14 cellular contexts compared by ENCODE assay signal in the genomic region with DNA sequence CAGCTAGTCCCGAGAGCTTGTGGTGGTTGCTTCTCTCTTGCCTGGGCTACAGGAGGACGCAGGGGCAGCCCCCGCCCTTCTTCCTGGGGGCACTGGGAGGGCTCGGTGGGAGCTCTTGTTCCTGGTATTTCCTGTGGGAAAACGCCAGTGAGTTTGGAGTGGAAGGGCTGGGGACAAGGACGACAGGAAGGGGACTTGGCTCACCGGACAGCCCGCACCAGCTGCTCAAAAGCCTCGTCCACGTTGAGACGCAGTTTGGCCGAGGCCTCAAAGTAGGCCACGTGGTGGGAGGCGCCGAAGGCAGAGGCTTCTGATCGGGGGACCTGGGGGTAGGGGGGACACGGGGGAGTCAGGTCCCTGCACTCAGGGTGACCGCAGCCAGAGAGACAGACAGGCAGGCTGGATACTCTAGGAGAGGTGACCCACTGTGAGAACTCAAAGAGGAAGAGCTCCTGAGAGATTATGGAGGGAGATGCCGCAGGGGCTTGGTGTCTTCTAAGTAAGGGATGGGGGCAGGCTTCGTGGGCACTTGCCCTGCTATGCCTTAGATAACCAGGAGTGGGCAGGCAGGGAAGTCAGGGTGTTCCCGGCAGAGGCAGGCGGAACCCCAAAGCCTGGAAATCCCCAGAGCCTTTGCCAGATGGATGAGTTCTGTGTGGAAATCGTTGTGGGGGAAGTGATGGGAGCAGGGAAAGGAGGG. TPM values are rescaled to one million over a fixed set of nuclear protein-coding genes. Genes with fewer than 3 reads are reported as not detected.
A peak's percentile ranks its signal among the peaks of the same experiment; 100 is the strongest.
DNase-seq lines count a peak whose midpoint lies in the region; TF ChIP-seq lines count a peak whose summit lies in the region.
"Had no signal": no experiment of that assay in that cellular context is flagged by ENCODE, and none has a peak within 500 bp of the region (broad histone marks: within the 10 kb centered on the region; RNA-seq: fewer than 3 reads in every experiment).

No MANE protein-coding gene starts in this region.

- H3K4me1 ChIP-seq in BLaER1 treated with 17β-estradiol and CSF1 and Interleukin-3, amounts not matched to agents 10 nM and 100 nM: peaks cover 29 to 53% (median 51%) of the 10 kb centered on the region in 10 experiments
- H3K4me1 ChIP-seq in osteoblast (ENCODE audit: insufficient read depth, low read length): peaks cover 21% of the 10 kb centered on the region

- TF ChIP-seq CTCF in epithelial cell of esophagus (IDR thresholded peaks at IDR 0.05; ENCODE audit: insufficient read depth, low read depth, low read length, missing control alignments) (peak; percentile 12), osteoblast (IDR thresholded peaks at IDR 0.05; ENCODE audit: extremely low read depth, low read depth, low read length) (no peak)

- H3K4me3 ChIP-seq in BLaER1 treated with 17β-estradiol and CSF1 and Interleukin-3, amounts not matched to agents 10 nM and 100 nM: no peak overlapping the region
- H3K4me3 ChIP-seq in epithelial cell of esophagus (ENCODE audit: low read length): no peak overlapping the region
- H3K4me3 ChIP-seq in osteoblast (ENCODE audit: insufficient read depth, low read length): no peak overlapping the region
- H3K4me3 ChIP-seq: vagina had no signal

- H3K9me3 Mint-ChIP-seq in T-helper 2 cell treated with Interferon-gamma antibody and Interleukin-4, amounts not matched to agents 5 μg/mL and 100 μg/mL, for 36 hours: no peaks in the 10 kb centered on the region

- peaks cover 0 to 12% (median 0%) of the 10 kb centered on the region in 11 experiments; a peak in 1 of 22 replicates for H4K20me1 ChIP-seq in BLaER1 treated with 17β-estradiol and CSF1 and Interleukin-3, amounts not matched to agents 10 nM and 100 nM
- no peaks in the 10 kb centered on the region for H4K20me1 ChIP-seq in osteoblast (ENCODE audit: insufficient read depth, low read length)

- H3K27me3 ChIP-seq in BLaER1 treated with 17β-estradiol and CSF1 and Interleukin-3, amounts not matched to agents 10 nM and 100 nM: no peaks in the 10 kb centered on the region
- no peaks in the 10 kb centered on the region for H3K27me3 ChIP-seq in osteoblast (ENCODE audit: insufficient read depth, low read length)
- H3K27me3 ChIP-seq: vagina had no signal

- peaks cover 0 to 26% (median 0%) of the 10 kb centered on the region in 11 experiments; a peak in 7 of 22 replicates for H3K36me3 ChIP-seq in BLaER1 treated with 17β-estradiol and CSF1 and Interleukin-3, amounts not matched to agents 10 nM and 100 nM
- H3K36me3 ChIP-seq in osteoblast (ENCODE audit: insufficient read depth, low read length): peaks cover 7% of the 10 kb centered on the region

- peaks cover 14% of the 10 kb centered on the region for H3K79me2 ChIP-seq in osteoblast (ENCODE audit: insufficient read depth, low read length)

- peak overlapping the region in 10 of 11 experiments; percentile 13 to 99 (median 33); a peak in 13 of 22 replicates for H3K4me2 ChIP-seq in BLaER1 treated with 17β-estradiol and CSF1 and Interleukin-3, amounts not matched to agents 10 nM and 100 nM
- H3K4me2 ChIP-seq in osteoblast (ENCODE audit: insufficient read depth, low read length): no peak overlapping the region

- no peak overlapping the region for H2AFZ ChIP-seq in osteoblast (ENCODE audit: low read length)

- no peaks in the 10 kb centered on the region for H3K9me3 ChIP-seq in BLaER1 treated with 17β-estradiol and CSF1 and Interleukin-3, amounts not matched to agents 10 nM and 100 nM (replicated peaks in 1 of 11)
- H3K9me3 ChIP-seq in osteoblast (ENCODE audit: low read depth, low read length): no peaks in the 10 kb centered on the region
- H3K9me3 ChIP-seq: vagina had no signal

- peak; percentile 22 for DNase-seq in NCI-H2171 (lab: John Stamatoyannopoulos, UW)
- DNase-seq in epithelial cell of esophagus (ENCODE audit: low read depth): no peak
- peak; percentile 74 for DNase-seq in osteoblast (ENCODE audit: insufficient read length, low spot score, missing footprints)
- DNase-seq in OCI-M1 (lab: John Stamatoyannopoulos, UW): no peak
- no peak for DNase-seq in inferior parietal cortex (ENCODE audit: extremely low spot score)
- DNase-seq in T-helper 2 cell treated with Interferon-gamma antibody and Interleukin-4, amounts not matched to agents 5 μg/mL and 100 μg/mL, for 36 hours (ENCODE audit: low spot score): no peak
- no peak for DNase-seq in DMS79 (lab: John Stamatoyannopoulos, UW)
- DNase-seq: activated T-cell treated with anti-CD3 and anti-CD28 coated beads for 4 hours; GDM1; NCI-H510A; stimulated activated CD4-positive, alpha-beta T cell treated with anti-CD3 and anti-CD28 coated beads, Interleukin-4, amount 100 ng/mL, for 1 hour had no signal

- H3K9ac ChIP-seq in BLaER1 treated with 17β-estradiol and CSF1 and Interleukin-3, amounts not matched to agents 10 nM and 100 nM: peak overlapping the region in 7 of 11 experiments; percentile 1 to 32 (median 26); a peak in 6 of 22 replicates

- H3K4me1 Mint-ChIP-seq in T-helper 2 cell treated with Interferon-gamma antibody and Interleukin-4, amounts not matched to agents 5 μg/mL and 100 μg/mL, for 36 hours (ENCODE audit: low read depth): peaks cover 19% of the 10 kb centered on the region

- H3K27ac ChIP-seq in BLaER1 treated with 17β-estradiol and CSF1 and Interleukin-3, amounts not matched to agents 10 nM and 100 nM: peak overlapping the region in 7 of 11 experiments; percentile 4 to 44 (median 26); a peak in 8 of 22 replicates
- H3K27ac ChIP-seq in osteoblast (ENCODE audit: low read depth, low read length): no peak overlapping the region
- H3K27ac ChIP-seq: epithelial cell of prostate, vagina had no signal

- no peak overlapping the region for H3K27ac Mint-ChIP-seq in T-helper 2 cell treated with Interferon-gamma antibody and Interleukin-4, amounts not matched to agents 5 μg/mL and 100 μg/mL, for 36 hours

- H3K27me3 Mint-ChIP-seq in T-helper 2 cell treated with Interferon-gamma antibody and Interleukin-4, amounts not matched to agents 5 μg/mL and 100 μg/mL, for 36 hours (ENCODE audit: low read depth): peaks cover 5% of the 10 kb centered on the region

- H3K36me3 Mint-ChIP-seq in T-helper 2 cell treated with Interferon-gamma antibody and Interleukin-4, amounts not matched to agents 5 μg/mL and 100 μg/mL, for 36 hours (ENCODE audit: low read depth): no peaks in the 10 kb centered on the region

- H3K4me3 Mint-ChIP-seq in T-helper 2 cell treated with Interferon-gamma antibody and Interleukin-4, amounts not matched to agents 5 μg/mL and 100 μg/mL, for 36 hours: no peak overlapping the region

RNA-seq across cellular contexts. Expression of a gene that starts 4.3 kb away (rescaled TPM):
- 23.9 and 31.8 TPM in 2 replicates for total RNA-seq in osteoblast

RNA-seq across cellular contexts. Expression of a gene that starts 6.3 kb away (rescaled TPM):
- 12.1 and 14.8 TPM in 2 replicates for total RNA-seq in osteoblast

RNA-seq across cellular contexts. Expression of a gene that starts 30.0 kb away (rescaled TPM):
- total RNA-seq in osteoblast: 48.5 and 54.2 TPM in 2 replicates

RNA-seq across cellular contexts. Expression of a gene that starts 30.1 kb away (rescaled TPM):
- total RNA-seq in osteoblast: 4.4 and 5.1 TPM in 2 replicates

RNA-seq across cellular contexts. Expression of a gene that starts 41.4 kb away (rescaled TPM):
- total RNA-seq in osteoblast: 199 and 208 TPM in 2 replicates

Comparison
In these comparisons a context has a peak if more than half of its experiments do, and no peak if none do; other contexts are left out.
1. DNase-seq: peak in NCI-H2171 (single experiment) and osteoblast (single experiment); none in epithelial cell of esophagus (single experiment), OCI-M1 (single experiment), inferior parietal cortex (single experiment), T-helper 2 cell treated with Interferon-gamma antibody and Interleukin-4, amounts not matched to agents 5 μg/mL and 100 μg/mL, for 36 hours (single experiment) and DMS79 (single experiment).